In the genomic region with DNA sequence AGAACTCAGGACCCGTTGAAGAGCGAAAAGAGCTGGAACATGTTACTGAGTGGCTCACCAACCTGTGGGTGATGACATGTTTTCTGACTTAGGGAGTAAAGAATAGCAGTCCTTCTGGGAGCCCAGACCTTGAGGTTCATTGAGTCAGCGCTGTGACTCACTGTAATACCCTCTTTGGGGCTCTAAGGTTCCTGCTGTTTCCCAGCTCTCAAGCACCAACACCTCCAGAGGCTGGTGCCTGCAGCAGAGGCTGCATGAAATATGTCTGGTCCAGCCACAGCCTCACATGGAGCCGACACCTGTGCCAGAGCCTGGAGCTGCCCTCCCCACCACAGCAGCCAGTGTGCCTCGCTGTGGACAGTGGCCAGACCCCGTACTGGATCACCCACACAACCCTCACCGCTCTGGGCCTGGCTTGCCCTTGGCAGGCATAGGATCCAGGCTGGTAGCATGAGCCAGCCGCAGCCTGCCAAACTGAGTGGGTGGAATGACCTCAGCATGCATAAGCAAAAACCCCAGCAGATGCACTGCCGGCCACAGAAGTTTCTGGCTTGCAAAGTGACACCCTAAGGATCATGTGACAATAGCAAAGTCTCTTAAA, we compare ENCODE assay signal across 14 cellular contexts.
DNase-seq lines count a peak whose midpoint lies in the region; ATAC-seq and TF ChIP-seq lines count a peak whose summit lies in the region.
"Had no signal": no experiment of that assay in that cellular context is flagged by ENCODE, and none has a peak within 500 bp of the region (broad histone marks: within the 10 kb centered on the region; RNA-seq: fewer than 3 reads in every experiment).

No MANE protein-coding gene starts in this region.

- 55 to 62% (median 56%) methylated on average over 9 of the region's 9 CpGs for WGBS in psoas muscle, 3 donors

- no peaks in the 10 kb centered on the region for H3K4me1 ChIP-seq in psoas muscle
- H3K4me1 ChIP-seq: pancreas, vagina had no signal

- no peaks in the 10 kb centered on the region for H3K9me3 ChIP-seq in psoas muscle
- no peaks in the 10 kb centered on the region for H3K9me3 ChIP-seq in WERI-Rb-1 (ENCODE audit: severe bottlenecking)
- H3K9me3 ChIP-seq: vagina had no signal

- intact Hi-C loops in psoas muscle (cut with DNase I) (no loop called here), left ventricle myocardium superior (cut with micrococcal nuclease) (no loop called here)

- ATAC-seq in GM18868 (IDR thresholded peaks at IDR 0.05; ENCODE audit: unreplicated experiment) (peak; percentile 48), psoas muscle (peak; percentile 44 to 93 (median 88)), left ventricle myocardium superior (no peak)
- ATAC-seq: left cardiac atrium, pancreas had no signal

- H3K27me3 ChIP-seq in psoas muscle (ENCODE audit: insufficient read depth in 3 of 3, low read length in 2 of 3) (no peaks in the 10 kb centered on the region), WERI-Rb-1 (ENCODE audit: insufficient read depth, low read depth, severe bottlenecking) (no peaks in the 10 kb centered on the region)
- H3K27me3 ChIP-seq: pancreas, vagina had no signal

- H3K27ac ChIP-seq in psoas muscle (peak overlapping the region; percentile 69), WERI-Rb-1 (no peak overlapping the region)
- H3K27ac ChIP-seq: pancreas, vagina had no signal

- no peak for TF ChIP-seq CTCF in epithelial cell of esophagus (IDR thresholded peaks at IDR 0.05; ENCODE audit: insufficient read depth, low read depth, low read length, missing control alignments)
- TF ChIP-seq CTCF in psoas muscle (IDR thresholded peaks at IDR 0.05) = no peak
- no peak for TF ChIP-seq CTCF in WERI-Rb-1 (IDR thresholded peaks at IDR 0.05; ENCODE audit: low read depth, low read length)

- H3K4me3 ChIP-seq in epithelial cell of esophagus (ENCODE audit: low read length) (no peak overlapping the region), psoas muscle (no peak overlapping the region), WERI-Rb-1 (ENCODE audit: low read depth, low read length) (no peak overlapping the region)
- H3K4me3 ChIP-seq: pancreas, vagina had no signal

- peak; percentile 67 for DNase-seq in LHCN-M2 (ENCODE audit: low read depth)
- DNase-seq in epithelial cell of esophagus (ENCODE audit: low read depth) = peak; percentile 92
- peak in 1 of 2 donors; percentile 50 for DNase-seq in psoas muscle
- DNase-seq in NCI-H2081 treated with DMSO at 0.1 percent for 48 hours (lab: John Stamatoyannopoulos, UW) = no peak
- DNase-seq in stimulated activated CD8-positive, alpha-beta memory T cell treated with anti-CD3 and anti-CD28 coated beads, Interleukin-4, amount 100 ng/mL, for 48 hours = no peak
- no peak for DNase-seq in WERI-Rb-1
- no peak for DNase-seq in left ventricle myocardium superior
- DNase-seq: hypothalamus, left cardiac atrium, SIG-M5, small intestine had no signal

- H3K36me3 ChIP-seq in psoas muscle (ENCODE audit: insufficient read depth in 1 of 2, low read depth in 1 of 2) (no peaks in the 10 kb centered on the region), WERI-Rb-1 (no peaks in the 10 kb centered on the region)
- H3K36me3 ChIP-seq: pancreas, vagina had no signal

Comparison
In these comparisons a context has a peak if more than half of its experiments do, and no peak if none do; other contexts are left out.
1. DNase-seq: peak in LHCN-M2 (single experiment) and epithelial cell of esophagus (single experiment); none in NCI-H2081 treated with DMSO at 0.1 percent for 48 hours (single experiment), stimulated activated CD8-positive, alpha-beta memory T cell treated with anti-CD3 and anti-CD28 coated beads, Interleukin-4, amount 100 ng/mL, for 48 hours (single experiment), WERI-Rb-1 (single experiment) and left ventricle myocardium superior (single experiment).